In the genomic region with DNA sequence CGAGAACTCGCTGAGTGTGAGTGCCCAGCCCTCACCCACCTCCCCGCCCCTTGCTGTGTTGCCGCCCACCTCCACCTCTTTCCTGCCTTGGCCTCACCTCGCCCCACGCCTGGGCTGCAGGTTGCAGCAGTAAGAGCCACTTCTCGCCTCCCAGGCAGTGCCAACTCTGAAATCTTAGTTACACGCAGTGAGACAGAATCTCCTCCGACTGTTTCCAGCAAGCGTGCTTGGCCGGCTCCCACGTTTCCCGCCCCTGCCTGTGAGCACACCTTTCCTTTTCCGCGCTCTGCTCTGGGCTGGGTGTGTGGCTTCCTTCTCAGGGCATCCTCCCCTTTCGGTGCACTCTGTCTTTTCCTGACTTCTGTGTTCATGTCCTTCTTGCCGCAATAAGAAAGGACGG, we compare ENCODE assay signal across 17 cellular contexts. TPM values are rescaled to one million over a fixed set of nuclear protein-coding genes. Genes with fewer than 3 reads are reported as not detected.
"Had no signal": no experiment of that assay in that cellular context is flagged by ENCODE, and none has a peak within 500 bp of the region (broad histone marks: within the 10 kb centered on the region; RNA-seq: fewer than 3 reads in every experiment).

No MANE protein-coding gene starts in this region.

- H3K9me3 ChIP-seq: esophagus squamous epithelium, gastrocnemius medialis, thyroid gland, upper lobe of right lung had no signal

- H3K27ac ChIP-seq: esophagus squamous epithelium, thyroid gland, upper lobe of right lung had no signal

- H3K4me3 ChIP-seq: dorsolateral prefrontal cortex, esophagus squamous epithelium, gastrocnemius medialis, thyroid gland, upper lobe of right lung had no signal

- DNase-seq: activated CD4-positive, alpha-beta T cell treated with anti-CD3 and anti-CD28 coated beads, Interleukin-2, amount 10 ng/mL, durations not matched to agents 7 days and 5 days; activated CD4-positive, CD25-positive, alpha-beta regulatory T cell treated with anti-CD3 and anti-CD28 coated beads, Interleukin-2, amount 50 U/mL, for 72 hours; activated CD8-positive, alpha-beta T cell treated with anti-CD3 and anti-CD28 coated beads for 36 hours; activated naive CD8-positive, alpha-beta T cell treated with anti-CD3 and anti-CD28 coated beads for 36 hours; effector memory CD8-positive, alpha-beta T cell; esophagus squamous epithelium; islet precursor cell; left colon; stimulated activated CD4-positive, alpha-beta T cell treated with anti-CD3 and anti-CD28 coated beads, Interleukin-12 subunit alpha, Interleukin-12 subunit beta, amount 100 ng/mL, for 4 hours; stimulated activated CD4-positive, alpha-beta T cell treated with anti-CD3 and anti-CD28 coated beads, Interleukin-4, amount 100 ng/mL, for 4 hours; thyroid gland had no signal

- H3K27me3 ChIP-seq: dorsolateral prefrontal cortex, esophagus squamous epithelium, gastrocnemius medialis, thyroid gland, upper lobe of right lung had no signal

- ATAC-seq: activated CD8-positive, alpha-beta T cell treated with anti-CD3 and anti-CD28 coated beads for 36 hours; effector memory CD8-positive, alpha-beta T cell; left colon; natural killer cell treated with Interleukin-12 subunit alpha and Interleukin-12 subunit beta and Interleukin-15 and Interleukin-18, amount 100 ng/mL, for 72 hours; upper lobe of right lung had no signal

RNA-seq across cellular contexts. Expression of gene C1QTNF1, which starts 56.4 kb away (rescaled TPM):
- total RNA-seq: activated CD4-positive, alpha-beta T cell treated with anti-CD3 and anti-CD28 coated beads, Interleukin-2, amount 10 ng/mL, durations not matched to agents 7 days and 5 days; activated T-helper 1 cell treated with anti-CD3 and anti-CD28 coated beads, Interleukin-12 subunit alpha, Interleukin-12 subunit beta, Interleukin-2, Interleukin-4 antibody, amounts not matched to agents 30 ng/mL and 10 ng/mL and 1 ng/mL, durations not matched to agents 14 hours and 24 hours and 36 hours; natural killer cell treated with Interleukin-12 subunit alpha and Interleukin-12 subunit beta and Interleukin-15 and Interleukin-18, amount 100 ng/mL, for 72 hours; T-helper 2 cell treated with Interferon-gamma antibody and Interleukin-4, amounts not matched to agents 100 ng/mL and 5 ng/mL, for 36 hours had no signal
